Comparison of ENCODE assay signal across 10 cellular contexts in the genomic region with DNA sequence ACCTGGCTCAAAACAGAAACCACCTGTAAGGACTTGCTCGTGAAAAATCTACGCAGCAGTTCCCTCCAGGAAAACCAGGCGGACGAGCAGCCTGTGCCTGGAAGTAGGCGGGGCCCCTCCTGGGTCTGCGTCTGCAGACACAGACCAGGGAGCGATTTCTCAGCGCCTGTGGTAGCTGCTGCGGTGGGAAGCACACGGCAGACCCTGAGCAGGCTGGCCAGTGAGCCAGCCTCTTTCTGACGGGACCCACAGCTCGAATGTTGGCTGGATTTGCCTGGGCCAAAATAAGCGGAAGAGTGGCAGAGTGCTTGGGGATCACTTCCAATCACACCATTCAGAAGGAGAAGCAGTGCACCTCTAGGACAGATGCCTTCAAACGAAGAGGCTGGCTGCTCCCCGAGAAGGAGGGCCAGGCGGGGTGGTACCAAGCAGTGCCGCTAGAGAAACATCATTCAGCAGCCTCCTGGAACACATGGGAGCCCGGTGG.
DNase-seq lines count a peak whose midpoint lies in the region; ATAC-seq, FAIRE-seq and TF ChIP-seq lines count a peak whose summit lies in the region.
"Had no signal": no experiment of that assay in that cellular context is flagged by ENCODE, and none has a peak within 500 bp of the region (broad histone marks: within the 10 kb centered on the region; RNA-seq: fewer than 3 reads in every experiment).

No MANE protein-coding gene starts in this region.

- DNase-seq in HT-29 (ENCODE audit: low spot score): peak; percentile 36
- DNase-seq in cardiac fibroblast (ENCODE audit: low read depth in 2 of 2): peak; percentile 7 to 45
- peak; percentile 84 for DNase-seq in iPS-NIHi7 (ENCODE audit: extremely low spot score)
- no peak for DNase-seq in gastrocnemius medialis
- no peak for DNase-seq in GM12892 (ENCODE audit: insufficient read length)
- DNase-seq in GDM1 (lab: John Stamatoyannopoulos, UW): no peak
- DNase-seq in NCI-H1417 treated with DMSO at 0.1 percent for 48 hours (lab: John Stamatoyannopoulos, UW): no peak
- DNase-seq: activated gamma-delta T cell treated with Interleukin-2 at 50 U/mL for 16 hours had no signal

- no peak for FAIRE-seq in GM12892 (lab: Jason Lieb, UNC)

- ATAC-seq in gastrocnemius medialis (no peak), HG02840 (IDR thresholded peaks at IDR 0.05; ENCODE audit: low FRiP score, unreplicated experiment) (no peak)
- ATAC-seq: Panc1 had no signal

- intact Hi-C loops in gastrocnemius medialis (cut with DNase I; ENCODE audit: low total_unique reads): no loop called here

- peaks cover 28 to 30% of the 10 kb centered on the region in 2 donors for H3K4me1 ChIP-seq in gastrocnemius medialis

- TF ChIP-seq POLR2A in gastrocnemius medialis (IDR thresholded peaks at IDR 0.05) (no peak), GM12892 (IDR thresholded peaks at IDR 0.05; ENCODE audit: low read depth, low read length) (no peak)

- no peaks in the 10 kb centered on the region for H3K27me3 ChIP-seq in gastrocnemius medialis

- no peaks in the 10 kb centered on the region for H3K36me3 ChIP-seq in gastrocnemius medialis

- peak overlapping the region in 3 of 4 donors; percentile 19 to 95 (median 35) for H3K27ac ChIP-seq in gastrocnemius medialis

- in situ Hi-C loops in gastrocnemius medialis (cut with MboI; ENCODE audit: low sequenced_read_pairs in 4 of 4): loop anchor here in 2 of 4 donors (25.0 kb wide), 2 partner anchors 263 to 712 kb away; a partner anchor contains a TSS

- TF ChIP-seq CTCF in cardiac fibroblast (IDR thresholded peaks at IDR 0.05; ENCODE audit: low read depth, low read length) (no peak), gastrocnemius medialis (IDR thresholded peaks at IDR 0.05 in 4 of 5, conservative IDR thresholded peaks at IDR 0.05 in 1 of 5) (no peak)

- H3K9me3 ChIP-seq in gastrocnemius medialis: no peaks in the 10 kb centered on the region

- H3K4me3 ChIP-seq in cardiac fibroblast (replicated peaks in 1 of 2; ENCODE audit: low read depth in 2 of 2, low read length in 2 of 2) (no peak overlapping the region), gastrocnemius medialis (peak overlapping the region; percentile 17 to 40 (median 26))

Comparison
In these comparisons a context has a peak if more than half of its experiments do, and no peak if none do; other contexts are left out.
1. DNase-seq: peak in HT-29 (single experiment), cardiac fibroblast (2 of 2) and iPS-NIHi7 (single experiment); none in gastrocnemius medialis (0 of 2), GM12892 (single experiment), GDM1 (single experiment) and NCI-H1417 treated with DMSO at 0.1 percent for 48 hours (single experiment).
2. H3K4me3 ChIP-seq: peak in gastrocnemius medialis (4 of 4); none in cardiac fibroblast (0 of 2).